Comparison of ENCODE assay signal across 20 cellular contexts in the genomic region with DNA sequence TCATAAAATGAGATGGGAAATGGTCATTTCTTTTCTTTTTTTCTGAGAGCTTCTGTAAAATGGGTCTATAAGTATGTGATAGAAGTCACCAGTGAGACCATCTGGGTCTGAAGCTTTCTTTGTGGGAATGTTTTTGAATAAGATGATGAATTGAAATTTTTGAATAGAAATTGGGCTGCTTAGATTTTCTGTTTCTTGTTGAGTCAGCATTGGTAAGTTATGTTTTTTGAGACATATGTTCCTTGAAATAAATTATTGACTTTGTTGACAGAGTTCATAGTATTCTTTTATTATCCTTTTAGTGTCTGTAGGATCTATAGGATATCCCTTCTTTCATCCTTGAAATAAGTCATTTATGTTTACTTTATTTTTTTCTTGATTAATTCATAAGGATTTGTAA.
"Had no signal": no experiment of that assay in that cellular context is flagged by ENCODE, and none has a peak within 500 bp of the region (broad histone marks: within the 10 kb centered on the region; RNA-seq: fewer than 3 reads in every experiment).

No MANE protein-coding gene starts in this region.

- H3K36me3 ChIP-seq: esophagus muscularis mucosa, gastroesophageal sphincter, heart left ventricle, left lung, lower lobe of right lung had no signal

- H3K27me3 ChIP-seq: dorsolateral prefrontal cortex, esophagus muscularis mucosa, gastroesophageal sphincter, heart left ventricle, hepatocyte, left lung had no signal

- H3K27ac ChIP-seq: coronary artery, dorsolateral prefrontal cortex, esophagus muscularis mucosa, foreskin keratinocyte, gastroesophageal sphincter, heart left ventricle, hepatocyte, left lung, lower lobe of right lung had no signal

- FAIRE-seq: colon, endothelial cell of umbilical vein, frontal cortex had no signal

- H2AFZ ChIP-seq: hepatocyte had no signal

- H3K9me3 ChIP-seq: esophagus muscularis mucosa, gastroesophageal sphincter, heart left ventricle, left lung, lower lobe of right lung, mucosa of descending colon had no signal

- DNase-seq: dorsolateral prefrontal cortex; effector CD4-positive, alpha-beta T cell; effector memory CD4-positive, alpha-beta T cell; foreskin keratinocyte; heart left ventricle; hypothalamus; immature natural killer cell; islet precursor cell; left cardiac atrium; left lung; left ventricle myocardium superior; lower lobe of right lung; mucosa of descending colon had no signal

- H3K79me2 ChIP-seq: hepatocyte had no signal

- H3K4me2 ChIP-seq: hepatocyte had no signal

- H3K4me1 ChIP-seq: left lung, lower lobe of right lung had no signal

- ATAC-seq: foreskin keratinocyte, gastroesophageal sphincter, left cardiac atrium, left lung, lower lobe of right lung, mucosa of descending colon had no signal

- H3K4me3 ChIP-seq: coronary artery, dorsolateral prefrontal cortex, esophagus muscularis mucosa, gastroesophageal sphincter, heart left ventricle, hepatocyte, left lung, lower lobe of right lung, mucosa of descending colon had no signal
